ENCODE assay signal across 8 cellular contexts in the genomic region with DNA sequence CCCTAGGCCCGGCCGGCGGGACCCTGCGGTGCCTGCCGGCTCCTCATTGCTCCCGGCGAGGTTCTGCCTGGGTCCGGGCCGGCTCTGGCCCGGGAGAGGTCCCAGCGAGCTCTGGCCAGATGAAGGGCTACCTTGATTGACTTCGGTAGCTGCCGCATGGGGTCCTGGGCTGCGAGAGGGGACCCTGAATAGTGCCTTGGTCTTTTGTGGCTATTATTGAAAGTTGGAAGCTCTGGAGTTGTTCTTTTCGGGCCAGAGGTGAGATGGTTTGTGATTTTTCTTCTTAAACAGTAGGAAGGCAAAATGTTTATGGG. TPM values are rescaled to one million over a fixed set of nuclear protein-coding genes. Genes with fewer than 3 reads are reported as not detected.
A peak's percentile ranks its signal among the peaks of the same experiment; 100 is the strongest.
DNase-seq lines count a peak whose midpoint lies in the region; ATAC-seq, FAIRE-seq and TF ChIP-seq lines count a peak whose summit lies in the region.

No MANE protein-coding gene starts in this region.

- H2AFZ ChIP-seq in DND-41 (ENCODE audit: low read depth, low read length) (peak overlapping the region; percentile 80), PC-3 (ENCODE audit: low read length) (peak overlapping the region; percentile 89)

- intact Hi-C loops in PC-3 (cut with micrococcal nuclease), result loop anchor here (5.0 kb wide), 2 partner anchors 134 to 411 kb away; a partner anchor contains a TSS
- intact Hi-C loops in pancreas (cut with DNase I), result no loop called here

- H3K4me2 ChIP-seq in DND-41 (ENCODE audit: insufficient read depth, low read length) (peak overlapping the region; percentile 74), PC-3 (ENCODE audit: low read length) (peak overlapping the region; percentile 87)

- H3K36me3 ChIP-seq in DND-41 (ENCODE audit: insufficient read depth, low read length), result peaks cover 32% of the 10 kb centered on the region
- peaks cover 16% of the 10 kb centered on the region for H3K36me3 ChIP-seq in PC-3 (ENCODE audit: low read depth, low read length)
- H3K36me3 ChIP-seq in pancreas, result no peaks in the 10 kb centered on the region

- no peaks in the 10 kb centered on the region for H3K9me3 ChIP-seq in DND-41 (ENCODE audit: insufficient read depth, low read length, severe bottlenecking)
- no peaks in the 10 kb centered on the region for H3K9me3 ChIP-seq in PC-3 (ENCODE audit: low read length)
- H3K9me3 ChIP-seq in pancreas, result no peaks in the 10 kb centered on the region

- TF ChIP-seq POLR2A in erythroblast (IDR thresholded peaks at IDR 0.05; ENCODE audit: low read length), result no peak
- TF ChIP-seq POLR2A in GM12892 (IDR thresholded peaks at IDR 0.05; ENCODE audit: low read depth, low read length), result no peak

- H4K20me1 ChIP-seq in DND-41 (ENCODE audit: insufficient read depth, low read length), result peaks cover 3% of the 10 kb centered on the region; the same call in 1 of the 2 replicates
- no peaks in the 10 kb centered on the region for H4K20me1 ChIP-seq in PC-3 (ENCODE audit: low read length)

- BruUV-seq in PC-3 (replicated peaks; lab: Mats Ljungman, UMichigan), result no TSS peak

- no peaks in the 10 kb centered on the region for H3K27me3 ChIP-seq in DND-41 (ENCODE audit: insufficient read depth, low read length, poor library complexity)
- no peaks in the 10 kb centered on the region for H3K27me3 ChIP-seq in PC-3 (ENCODE audit: low read length)
- H3K27me3 ChIP-seq in pancreas, result no peaks in the 10 kb centered on the region

- CTCF ChIA-PET in PC-3 (lab: Charles Lee), result no interaction called here

- peaks cover 59% of the 10 kb centered on the region for H3K79me2 ChIP-seq in DND-41 (ENCODE audit: insufficient read depth, low read length)
- H3K79me2 ChIP-seq in PC-3 (ENCODE audit: low read length), result peaks cover 55% of the 10 kb centered on the region

- DNase-seq in DND-41 (no peak), PC-3 (no peak), erythroblast (lab: John Stamatoyannopoulos, UW) (peak; percentile 38 to 56), pancreas (no peak), glomerular visceral epithelial cell (ENCODE audit: extremely low spot score) (no peak), RPMI8226 (no peak), GM12892 (ENCODE audit: insufficient read length) (no peak)
- no peak for DNase-seq in effector CD4-positive, alpha-beta T cell

- ATAC-seq in DND-41 (ENCODE audit: insufficient read depth, low read depth), result no peak
- no peak for ATAC-seq in PC-3
- ATAC-seq in pancreas, result no peak

- POLR2A ChIA-PET in PC-3 (lab: Charles Lee; ENCODE audit: unreplicated experiment), result no interaction called here

- no peak for TF ChIP-seq CTCF in DND-41 (IDR thresholded peaks at IDR 0.05; ENCODE audit: borderline replicate concordance, extremely low read depth, low read length, poor library complexity, severe bottlenecking)
- TF ChIP-seq CTCF in PC-3 (conservative IDR thresholded peaks at IDR 0.05; ENCODE audit: low read depth, low read length), result no peak
- TF ChIP-seq CTCF in pancreas (IDR thresholded peaks at IDR 0.05), result no peak

- FAIRE-seq in pancreas (lab: Jason Lieb, UNC) (no peak), GM12892 (lab: Jason Lieb, UNC) (no peak)

- H3K4me3 ChIP-seq in DND-41 (ENCODE audit: low read depth in 1 of 2, low read length in 2 of 2), result peak overlapping the region; percentile 86 to 90
- H3K4me3 ChIP-seq in PC-3 (ENCODE audit: low read length), result peak overlapping the region; percentile 96
- H3K4me3 ChIP-seq in pancreas, result peak overlapping the region; percentile 60 to 96 (median 84)

- no peaks in the 10 kb centered on the region for H3K9me2 ChIP-seq in PC-3 (replicated peaks; ENCODE audit: low read length)

- WGBS in pancreas, 2 donors, result 0% methylated on average over 11 to 15 of the region's 15 CpGs

- H3K27ac ChIP-seq in DND-41 (ENCODE audit: low read length), result peak overlapping the region; percentile 68
- peak overlapping the region; percentile 55 for H3K27ac ChIP-seq in PC-3 (ENCODE audit: low read length)
- peak overlapping the region; percentile 86 to 98 (median 90) for H3K27ac ChIP-seq in pancreas

- no peaks in the 10 kb centered on the region for H3F3A ChIP-seq in PC-3 (ENCODE audit: low read length, unreplicated experiment)

- H3K9ac ChIP-seq in DND-41 (ENCODE audit: low read depth, low read length), result peak overlapping the region; percentile 85
- peak overlapping the region; percentile 96 for H3K9ac ChIP-seq in PC-3 (ENCODE audit: low read length)

- H3K4me1 ChIP-seq in DND-41 (ENCODE audit: insufficient read depth, low read length) (peaks cover 45% of the 10 kb centered on the region), PC-3 (ENCODE audit: insufficient read depth, low read length) (peaks cover 21% of the 10 kb centered on the region), pancreas (peaks cover 12 to 32% (median 15%) of the 10 kb centered on the region in 3 donors)

RNA-seq across cellular contexts. Expression of a gene that starts 0.6 kb away (rescaled TPM):
- total RNA-seq in PC-3 (2014; rRNA removed) (12.2 and 14.6 TPM in 2 replicates), pancreas (10 to 100 TPM; 10.3 to 13.8 (median 11.5) TPM)
- 1 to 10 TPM; 4.1 to 6.6 TPM for polyA plus RNA-seq in pancreas
- polyA plus RNA-seq in GM12892 (2012; ENCODE audit: missing spikeins), result 17.5 TPM

Comparison
In these comparisons a context has a peak if more than half of its experiments do, and no peak if none do; other contexts are left out.
1. DNase-seq: peak in erythroblast (2 of 2); none in DND-41 (single experiment), PC-3 (single experiment), pancreas (0 of 6), glomerular visceral epithelial cell (single experiment), RPMI8226 (single experiment), effector CD4-positive, alpha-beta T cell (single experiment) and GM12892 (single experiment).
2. Peak in every context shown above with its lines, with median percentiles within 50 percentile points of each other: H3K27ac ChIP-seq and H3K4me3 ChIP-seq.